ENCODE assay signal across 9 cellular contexts in the genomic region with DNA sequence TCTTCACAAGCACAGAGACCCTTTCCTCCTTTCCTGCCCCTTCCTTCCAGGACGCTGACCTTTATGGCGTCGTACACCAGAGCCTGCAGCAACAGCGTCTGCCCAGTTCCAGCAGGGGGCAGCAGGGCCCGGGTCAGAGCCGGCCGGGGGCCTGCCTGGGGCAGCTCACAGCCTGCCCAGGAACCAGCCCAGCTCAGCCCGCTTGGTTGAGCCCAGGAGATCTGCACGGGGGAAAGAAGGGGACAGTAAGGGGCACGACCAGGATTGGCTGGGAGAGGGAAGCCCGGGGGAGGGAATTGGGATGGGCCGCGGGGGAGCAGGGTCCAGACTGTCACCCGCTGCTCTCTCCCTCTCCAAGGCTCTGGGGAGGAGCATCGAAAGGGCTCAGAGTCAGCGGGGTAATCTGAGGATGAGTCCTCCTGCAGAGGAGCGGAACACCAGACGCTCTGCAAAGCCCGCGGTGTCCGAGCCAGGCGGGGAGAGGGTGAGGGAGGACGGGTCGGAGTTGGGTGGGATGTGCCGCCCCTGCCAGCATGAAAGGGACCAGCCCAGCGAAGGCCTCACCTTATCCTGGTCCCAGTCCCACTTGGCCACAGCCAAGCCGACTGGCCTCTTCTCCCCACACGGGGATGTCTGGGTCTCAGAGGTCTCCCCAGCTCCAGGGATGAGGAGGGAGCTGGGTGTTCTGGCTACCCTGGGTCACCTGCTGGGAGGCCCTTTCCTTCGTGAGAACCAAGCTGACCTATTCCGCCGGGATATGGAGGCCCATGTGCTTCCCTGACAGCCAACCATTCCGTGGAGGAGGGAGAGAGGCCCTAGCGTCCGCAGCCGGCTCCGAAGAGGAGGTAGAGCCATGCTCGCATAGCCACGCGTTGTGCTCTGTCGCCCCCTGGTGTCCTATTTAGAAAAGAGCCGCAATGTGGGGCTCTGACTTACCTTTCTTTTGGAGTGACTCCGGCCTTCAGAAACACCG. TPM values are rescaled to one million over a fixed set of nuclear protein-coding genes. Genes with fewer than 3 reads are reported as not detected.
A peak's percentile ranks its signal among the peaks of the same experiment; 100 is the strongest.
DNase-seq lines count a peak whose midpoint lies in the region; ATAC-seq and TF ChIP-seq lines count a peak whose summit lies in the region.
"Had no signal": no experiment of that assay in that cellular context is flagged by ENCODE, and none has a peak within 500 bp of the region (broad histone marks: within the 10 kb centered on the region; RNA-seq: fewer than 3 reads in every experiment).

No MANE protein-coding gene starts in this region.

- no peaks in the 10 kb centered on the region for H3K36me3 ChIP-seq in CD4-positive, alpha-beta memory T cell (ENCODE audit: insufficient read depth, low read length)
- no peaks in the 10 kb centered on the region for H3K36me3 ChIP-seq in adipocyte (ENCODE audit: control insufficient read depth, insufficient read depth, low read length, severe bottlenecking)
- H3K36me3 ChIP-seq in cardiac muscle cell = no peaks in the 10 kb centered on the region
- H3K36me3 ChIP-seq in tibial nerve = no peaks in the 10 kb centered on the region

- peaks cover 0 to 2% (median 0%) of the 10 kb centered on the region in 8 donors for H3K9me3 Mint-ChIP-seq in CD4-positive, alpha-beta memory T cell

- TF ChIP-seq CTCF in cardiac muscle cell (IDR thresholded peaks at IDR 0.05; ENCODE audit: low read depth, low read length) (peak; percentile 95), tibial nerve (IDR thresholded peaks at IDR 0.05) (peak; percentile 83 to 94 (median 87))

- no peak for TF ChIP-seq POLR2A in tibial nerve (IDR thresholded peaks at IDR 0.05)

- WGBS in tibial nerve, 2 donors = 11% methylated on average over 27 to 35 of the region's 43 CpGs

- POLR2A ChIA-PET in CD4-positive, alpha-beta memory T cell (lab: Charles Lee; ENCODE audit: partially characterized antibody) = interaction anchor here (1.4 to 2.0 kb wide), 3 partner anchors 64 to 80 kb away, joined by 3 to 7 read pairs (median 4); partner anchors contain the start of gene RNU5B-1

- ATAC-seq in GM21825 (IDR thresholded peaks at IDR 0.05; ENCODE audit: unreplicated experiment) = peak; percentile 58

- peaks cover 5 to 10% of the 10 kb centered on the region in 2 donors for H3K27me3 Mint-ChIP-seq in CD4-positive, alpha-beta memory T cell

- H3K4me3 ChIP-seq in CD4-positive, alpha-beta memory T cell (ENCODE audit: low read length in 2 of 2) = peak overlapping the region; percentile 76 to 78
- H3K4me3 ChIP-seq in adipocyte (ENCODE audit: low read length) (no peak overlapping the region), cardiac muscle cell (no peak overlapping the region), tibial nerve (peak overlapping the region; percentile 17 to 49 (median 44))

- DNase-seq in CD4-positive, alpha-beta memory T cell = peak; percentile 78 to 82 (median 78)
- peak; percentile 83 for DNase-seq in NCI-H1436 (lab: John Stamatoyannopoulos, UW)
- DNase-seq in T follicular helper cell (ENCODE audit: low read depth) = peak; percentile 71
- peak; percentile 95 for DNase-seq in adipocyte (ENCODE audit: low read depth)
- DNase-seq in cardiac muscle cell (ENCODE audit: low read depth in 1 of 2, low spot score in 1 of 2) = peak; percentile 92 to 94
- peak; percentile 85 for DNase-seq in pons (ENCODE audit: low spot score)
- DNase-seq in tibial nerve (ENCODE audit: low spot score in 2 of 2) = peak; percentile 76 to 92

- peak overlapping the region; percentile 46 for H3K27ac ChIP-seq in CD4-positive, alpha-beta memory T cell (ENCODE audit: low read depth, low read length)
- H3K27ac ChIP-seq in cardiac muscle cell (no peak overlapping the region), tibial nerve (peak overlapping the region in 3 of 4 donors; percentile 43 to 70 (median 58))

- TF ChIP-seq EP300 in tibial nerve (IDR thresholded peaks at IDR 0.05) = no peak

- peaks cover 2 to 17% (median 5%) of the 10 kb centered on the region in 4 donors for H3K4me1 Mint-ChIP-seq in CD4-positive, alpha-beta memory T cell

- H3K27ac Mint-ChIP-seq in CD4-positive, alpha-beta memory T cell = peak overlapping the region in 5 of 7 donors; percentile 66 to 90 (median 78)

- H3K27me3 ChIP-seq in CD4-positive, alpha-beta memory T cell (ENCODE audit: insufficient read depth, low read length) = no peaks in the 10 kb centered on the region
- H3K27me3 ChIP-seq in adipocyte (replicated peaks; ENCODE audit: control insufficient read depth, insufficient read depth, low read length) = peaks cover 54% of the 10 kb centered on the region
- H3K27me3 ChIP-seq in cardiac muscle cell = no peaks in the 10 kb centered on the region
- no peaks in the 10 kb centered on the region for H3K27me3 ChIP-seq in tibial nerve

- peak overlapping the region; percentile 88 to 97 (median 91) for H3K4me3 Mint-ChIP-seq in CD4-positive, alpha-beta memory T cell

- no peaks in the 10 kb centered on the region for H3K9me3 ChIP-seq in CD4-positive, alpha-beta memory T cell (ENCODE audit: control insufficient read depth in 1 of 2, low read length in 2 of 2)
- H3K9me3 ChIP-seq in adipocyte (ENCODE audit: control insufficient read depth, low read length) (no peaks in the 10 kb centered on the region), cardiac muscle cell (ENCODE audit: low read depth) (no peaks in the 10 kb centered on the region), tibial nerve (no peaks in the 10 kb centered on the region)

- CTCF ChIA-PET in CD4-positive, alpha-beta memory T cell (lab: Charles Lee; ENCODE audit: partially characterized antibody) = interaction anchor here (0.6 to 7.8 kb wide), 16 partner anchors 9 to 330 kb away, joined by 3 to 145 read pairs (median 5); partner anchors contain the start of gene RNU5B-1

- no peaks in the 10 kb centered on the region for H3K36me3 Mint-ChIP-seq in CD4-positive, alpha-beta memory T cell

- peaks cover 11% of the 10 kb centered on the region for H3K4me1 ChIP-seq in CD4-positive, alpha-beta memory T cell (ENCODE audit: insufficient read depth, low read length)
- H3K4me1 ChIP-seq in adipocyte (ENCODE audit: control insufficient read depth, insufficient read depth, low read length) (peaks cover 4% of the 10 kb centered on the region), cardiac muscle cell (ENCODE audit: low read depth) (no peaks in the 10 kb centered on the region), tibial nerve (peaks cover 0 to 26% (median 8%) of the 10 kb centered on the region in 4 donors)

- intact Hi-C loops in CD4-positive, alpha-beta memory T cell (cut with micrococcal nuclease) = loop anchor here (1.0 kb wide), 4 partner anchors 67 to 654 kb away; no protein-coding TSS in a partner anchor

- no peak overlapping the region for H3K9ac ChIP-seq in adipocyte (ENCODE audit: low read length)

RNA-seq across cellular contexts. Expression of gene IGDCC3, which starts 7.4 kb away (rescaled TPM):
- total RNA-seq in CD4-positive, alpha-beta memory T cell = not detected
- polyA plus RNA-seq in CD4-positive, alpha-beta memory T cell = not detected
- 41.9 and 54.6 TPM in 2 replicates for total RNA-seq in cardiac muscle cell
- 41.1 and 52.4 TPM in 2 replicates for polyA plus RNA-seq in cardiac muscle cell
- total RNA-seq in tibial nerve = not detected
- total RNA-seq: activated CD8-positive, alpha-beta memory T cell treated with anti-CD3 and anti-CD28 coated beads for 36 hours had no signal

RNA-seq across cellular contexts. Expression of gene IGDCC4, which starts 37.6 kb away (rescaled TPM):
- total RNA-seq in CD4-positive, alpha-beta memory T cell = under 1 TPM; 0.06 to 0.22 TPM
- polyA plus RNA-seq in CD4-positive, alpha-beta memory T cell = under 1 TPM in 1 of 2 donors, not detected in 1; 0.24 TPM
- 5.2 and 7.1 TPM in 2 replicates for total RNA-seq in cardiac muscle cell
- polyA plus RNA-seq in cardiac muscle cell = 4.5 and 5.8 TPM in 2 replicates
- total RNA-seq in tibial nerve = 1 to 10 TPM in 2 of 4 donors, under 1 TPM in 2; 0.59 to 2.0 (median 1.1) TPM

Comparison
In these comparisons a context has a peak if more than half of its experiments do, and no peak if none do; other contexts are left out.
1. H3K4me3 ChIP-seq: peak in CD4-positive, alpha-beta memory T cell (2 of 2) and tibial nerve (4 of 4); none in adipocyte (single experiment) and cardiac muscle cell (single experiment).
2. RNA of gene IGDCC3, which starts 7.4 kb away (total RNA-seq): 41.9 to 54.6 TPM in cardiac muscle cell; not detected in CD4-positive, alpha-beta memory T cell and not detected in tibial nerve; every median in the first group is over 10 times any median in the second.
3. Peak in every context shown above with its lines, with median percentiles within 50 percentile points of each other: DNase-seq.